ENCODE assay signal across 1 cellular context in genomic region chr1:236130372-236130771, GRCh38.
TF ChIP-seq lines count a peak whose summit lies in the region.

No MANE protein-coding gene starts in this region.

TF ChIP-seq in GM23338, 12 proteins besides CTCF, POLR2A, EP300 and RAD21 (continued from another document):
- TF ChIP-seq ZNF462 (CRISPR knock-in tag; IDR thresholded peaks at IDR 0.05) (no peak), CREB1 (CRISPR knock-in tag; IDR thresholded peaks at IDR 0.05; ENCODE audit: low read depth) (no peak), EZH2 (IDR thresholded peaks at IDR 0.05; ENCODE audit: low read depth, unreplicated experiment) (no peak), ZNF331 (CRISPR knock-in tag; IDR thresholded peaks at IDR 0.05; ENCODE audit: low read depth) (no peak), JUNB (IDR thresholded peaks at IDR 0.05; ENCODE audit: unreplicated experiment) (no peak), NANOG (IDR thresholded peaks at IDR 0.05; ENCODE audit: borderline replicate concordance) (no peak), ZNF114 (CRISPR knock-in tag; IDR thresholded peaks at IDR 0.05) (no peak), STAT1 (IDR thresholded peaks at IDR 0.05; ENCODE audit: unreplicated experiment) (no peak), POLR2AphosphoS5 (IDR thresholded peaks at IDR 0.05; ENCODE audit: low read depth) (no peak), EZH2phosphoT487 (IDR thresholded peaks at IDR 0.05; ENCODE audit: unreplicated experiment) (no peak)
- TF ChIP-seq, protein P1, sequence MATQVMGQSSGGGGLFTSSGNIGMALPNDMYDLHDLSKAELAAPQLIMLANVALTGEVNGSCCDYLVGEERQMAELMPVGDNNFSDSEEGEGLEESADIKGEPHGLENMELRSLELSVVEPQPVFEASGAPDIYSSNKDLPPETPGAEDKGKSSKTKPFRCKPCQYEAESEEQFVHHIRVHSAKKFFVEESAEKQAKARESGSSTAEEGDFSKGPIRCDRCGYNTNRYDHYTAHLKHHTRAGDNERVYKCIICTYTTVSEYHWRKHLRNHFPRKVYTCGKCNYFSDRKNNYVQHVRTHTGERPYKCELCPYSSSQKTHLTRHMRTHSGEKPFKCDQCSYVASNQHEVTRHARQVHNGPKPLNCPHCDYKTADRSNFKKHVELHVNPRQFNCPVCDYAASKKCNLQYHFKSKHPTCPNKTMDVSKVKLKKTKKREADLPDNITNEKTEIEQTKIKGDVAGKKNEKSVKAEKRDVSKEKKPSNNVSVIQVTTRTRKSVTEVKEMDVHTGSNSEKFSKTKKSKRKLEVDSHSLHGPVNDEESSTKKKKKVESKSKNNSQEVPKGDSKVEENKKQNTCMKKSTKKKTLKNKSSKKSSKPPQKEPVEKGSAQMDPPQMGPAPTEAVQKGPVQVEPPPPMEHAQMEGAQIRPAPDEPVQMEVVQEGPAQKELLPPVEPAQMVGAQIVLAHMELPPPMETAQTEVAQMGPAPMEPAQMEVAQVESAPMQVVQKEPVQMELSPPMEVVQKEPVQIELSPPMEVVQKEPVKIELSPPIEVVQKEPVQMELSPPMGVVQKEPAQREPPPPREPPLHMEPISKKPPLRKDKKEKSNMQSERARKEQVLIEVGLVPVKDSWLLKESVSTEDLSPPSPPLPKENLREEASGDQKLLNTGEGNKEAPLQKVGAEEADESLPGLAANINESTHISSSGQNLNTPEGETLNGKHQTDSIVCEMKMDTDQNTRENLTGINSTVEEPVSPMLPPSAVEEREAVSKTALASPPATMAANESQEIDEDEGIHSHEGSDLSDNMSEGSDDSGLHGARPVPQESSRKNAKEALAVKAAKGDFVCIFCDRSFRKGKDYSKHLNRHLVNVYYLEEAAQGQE (IDR thresholded peaks at IDR 0.05; ENCODE audit: unreplicated experiment) = no peak
TF ChIP-seq in GM23338: peak in this region for 0.
